ENCODE assay signal across 11 cellular contexts in the genomic region with DNA sequence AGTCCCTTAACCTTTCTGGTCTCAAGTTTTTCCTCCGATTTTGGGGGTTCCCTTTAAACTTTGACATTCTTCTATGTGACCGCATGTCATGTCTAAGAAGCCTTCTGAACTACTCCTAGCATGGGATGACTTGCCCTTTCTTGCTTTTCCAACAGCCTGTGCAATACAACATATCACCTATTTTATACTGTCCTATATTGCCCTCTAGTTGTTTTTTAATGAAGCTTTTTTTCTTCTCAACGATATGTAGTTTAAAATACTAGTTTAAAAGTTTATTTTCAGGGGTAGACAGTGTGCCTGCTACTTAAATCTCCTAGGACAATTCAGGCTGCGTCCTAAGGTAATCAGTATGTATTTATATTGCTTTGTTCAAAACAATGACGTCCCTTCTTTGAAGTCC. TPM values are rescaled to one million over a fixed set of nuclear protein-coding genes. Genes with fewer than 3 reads are reported as not detected.
DNase-seq lines count a peak whose midpoint lies in the region; ATAC-seq, FAIRE-seq and TF ChIP-seq lines count a peak whose summit lies in the region.
"Had no signal": no experiment of that assay in that cellular context is flagged by ENCODE, and none has a peak within 500 bp of the region (broad histone marks: within the 10 kb centered on the region; RNA-seq: fewer than 3 reads in every experiment).

No MANE protein-coding gene starts in this region.

- H3K4me3 ChIP-seq in DOHH2 (ENCODE audit: low read length) (peak overlapping the region; percentile 95; the same call in 1 of the 2 replicates), endothelial cell of umbilical vein (replicated peaks in 1 of 3; ENCODE audit: insufficient read depth in 1 of 3, low read depth in 1 of 3, low read length in 3 of 3) (no peak overlapping the region)

- POLR2A ChIA-PET in endothelial cell of umbilical vein (lab: Charles Lee), result no interaction called here

- H3K9me3 ChIP-seq in DOHH2 (ENCODE audit: control insufficient read depth, insufficient read depth, low read length), result no peaks in the 10 kb centered on the region
- no peaks in the 10 kb centered on the region for H3K9me3 ChIP-seq in endothelial cell of umbilical vein (replicated peaks; ENCODE audit: control insufficient read depth, insufficient read depth, low read length)
- H3K9me3 ChIP-seq: esophagus squamous epithelium, mucosa of descending colon had no signal

- H3K4me2 ChIP-seq in DOHH2 (ENCODE audit: low read length) (peak overlapping the region; percentile 53), endothelial cell of umbilical vein (ENCODE audit: insufficient read depth, low read length) (peak overlapping the region; percentile 93)

- peaks cover 33% of the 10 kb centered on the region for H3K79me2 ChIP-seq in DOHH2 (ENCODE audit: control insufficient read depth, low read length)
- peaks cover 14% of the 10 kb centered on the region for H3K79me2 ChIP-seq in endothelial cell of umbilical vein (ENCODE audit: control insufficient read depth, insufficient read depth, low read length)

- H3K4me1 Mint-ChIP-seq in CD14-positive monocyte, result peaks cover 15% of the 10 kb centered on the region

- dilution Hi-C loops in endothelial cell of umbilical vein (cut with MboI; ENCODE audit: extremely low pct_ligation_motif_present, low sequenced_read_pairs), result no loop called here

- peaks cover 0 to 7% (median 0%) of the 10 kb centered on the region in 7 donors for H3K9me3 Mint-ChIP-seq in CD14-positive monocyte

- BruUV-seq in endothelial cell of umbilical vein (replicated peaks; lab: Mats Ljungman, UMichigan), result no TSS peak

- CTCF ChIA-PET in endothelial cell of umbilical vein (lab: Charles Lee), result interaction anchor here (1.1 to 2.0 kb wide), 8 partner anchors 35 to 708 kb away, joined by 4 to 30 read pairs (median 6); a partner anchor contains a TSS

- H3F3A ChIP-seq in DOHH2 (ENCODE audit: control insufficient read depth, insufficient read depth), result peaks cover 5% of the 10 kb centered on the region; the same call in 1 of the 2 replicates

- TF ChIP-seq CTCF in DOHH2 (IDR thresholded peaks at IDR 0.05; ENCODE audit: low read depth, low read length, poor library complexity, severe bottlenecking) (peak; percentile 11), endothelial cell of umbilical vein (IDR thresholded peaks at IDR 0.05; ENCODE audit: extremely low read depth in 1 of 2, insufficient read depth in 1 of 2, low read depth in 1 of 2, low read length in 2 of 2) (no peak), CD14-positive monocyte (IDR thresholded peaks at IDR 0.05) (no peak)

- TF ChIP-seq POLR2A in endothelial cell of umbilical vein (IDR thresholded peaks at IDR 0.05; ENCODE audit: low read depth, low read length), result no peak

- intact Hi-C loops in endothelial cell of umbilical vein (cut with micrococcal nuclease) (loop anchor here (1.0 kb wide), 1 partner anchor 36 kb away; no protein-coding TSS in a partner anchor), CD14-positive monocyte (cut with micrococcal nuclease) (loop anchor here (2.0 to 10.0 kb wide), 3 partner anchors 155 to 1053 kb away; a partner anchor contains a TSS)

- in situ Hi-C loops in ACHN (cut with HindIII; ENCODE audit: low pct_ligation_motif_present, low pct_unique_long_range_greater_than_20kb, low sequenced_read_pairs), result no loop called here

- ATAC-seq in HG03442 (IDR thresholded peaks at IDR 0.05; ENCODE audit: unreplicated experiment), result no peak

- H3K4me1 ChIP-seq in DOHH2 (ENCODE audit: control insufficient read depth, low read length) (peaks cover 20% of the 10 kb centered on the region), endothelial cell of umbilical vein (ENCODE audit: control insufficient read depth, extremely low read depth, insufficient read depth, low read length) (peaks cover 16% of the 10 kb centered on the region)

- H3K9ac ChIP-seq in endothelial cell of umbilical vein (replicated peaks; ENCODE audit: extremely low read depth, insufficient read depth, low read length), result no peak overlapping the region

- no peak overlapping the region for H2AFZ ChIP-seq in endothelial cell of umbilical vein (ENCODE audit: low read depth, low read length)

- no peak overlapping the region for H3K27ac Mint-ChIP-seq in CD14-positive monocyte

- H3K9me2 ChIP-seq in DOHH2 (replicated peaks; ENCODE audit: control insufficient read depth, low read length), result no peaks in the 10 kb centered on the region

- H3K9me1 ChIP-seq in endothelial cell of umbilical vein (replicated peaks; ENCODE audit: control insufficient read depth, extremely low read depth, insufficient read depth, low read length), result no peaks in the 10 kb centered on the region

- no peak overlapping the region for H3K4me3 Mint-ChIP-seq in CD14-positive monocyte

- DNase-seq in ACHN, result peak; percentile 2
- DNase-seq in OCI-M1 (lab: John Stamatoyannopoulos, UW), result peak; percentile 55
- DNase-seq in endothelial cell of umbilical vein (ENCODE audit: low read depth, low spot score), result no peak
- no peak for DNase-seq in NCI-H128 (lab: John Stamatoyannopoulos, UW; ENCODE audit: unreplicated experiment)
- DNase-seq in CD14-positive monocyte (ENCODE audit: low spot score), result no peak
- DNase-seq in midbrain (lab: John Stamatoyannopoulos, UW), result no peak
- DNase-seq: esophagus squamous epithelium, mucosa of descending colon had no signal

- peaks cover 28% of the 10 kb centered on the region for H3K36me3 ChIP-seq in DOHH2 (ENCODE audit: control insufficient read depth, low read length)
- H3K36me3 ChIP-seq in endothelial cell of umbilical vein (ENCODE audit: control insufficient read depth in 2 of 2, extremely low read depth in 1 of 2, insufficient read depth in 2 of 2, low read length in 2 of 2), result no peaks in the 10 kb centered on the region

- H3K27me3 ChIP-seq in DOHH2 (ENCODE audit: control insufficient read depth, low read length) (no peaks in the 10 kb centered on the region), endothelial cell of umbilical vein (ENCODE audit: control insufficient read depth in 2 of 2, insufficient read depth in 2 of 2, low read length in 2 of 2) (no peaks in the 10 kb centered on the region)
- H3K27me3 ChIP-seq: esophagus squamous epithelium had no signal

- H3K27me3 Mint-ChIP-seq in CD14-positive monocyte (ENCODE audit: low read depth in 3 of 3), result peaks cover 0 to 4% (median 3%) of the 10 kb centered on the region in 3 donors

- no peak for FAIRE-seq in endothelial cell of umbilical vein (lab: Jason Lieb, UNC)

- H3K27ac ChIP-seq in DOHH2 (ENCODE audit: low read depth, low read length) (peak overlapping the region; percentile 84; the same call in 1 of the 2 replicates), endothelial cell of umbilical vein (ENCODE audit: insufficient read depth, low read depth, low read length) (no peak overlapping the region)

- H4K20me1 ChIP-seq in DOHH2 (ENCODE audit: control insufficient read depth, insufficient read depth, low read depth, low read length), result no peaks in the 10 kb centered on the region
- no peaks in the 10 kb centered on the region for H4K20me1 ChIP-seq in endothelial cell of umbilical vein (replicated peaks; ENCODE audit: control insufficient read depth, extremely low read depth, insufficient read depth, low read length)

- peaks cover 3 to 7% of the 10 kb centered on the region in 2 donors for H3K36me3 Mint-ChIP-seq in CD14-positive monocyte

TF ChIP-seq in endothelial cell of umbilical vein, 7 proteins besides CTCF, POLR2A, EP300 and RAD21:
- TF ChIP-seq MYC (IDR thresholded peaks at IDR 0.05; ENCODE audit: low read depth, low read length) (no peak), GATA2 (IDR thresholded peaks at IDR 0.05; ENCODE audit: insufficient read depth, insufficient read length, low read depth, low read length) (no peak), JUN (IDR thresholded peaks at IDR 0.05; ENCODE audit: borderline replicate concordance, insufficient read depth, insufficient read length, low read depth) (no peak), FOS (IDR thresholded peaks at IDR 0.05; ENCODE audit: borderline replicate concordance, insufficient read depth, low read length) (no peak), EZH2 (IDR thresholded peaks at IDR 0.05; ENCODE audit: borderline replicate concordance, low read depth, low read length, severe bottlenecking) (no peak), POLR2AphosphoS5 (IDR thresholded peaks at IDR 0.05; ENCODE audit: insufficient read depth, low read depth, low read length) (no peak)
- TF ChIP-seq, protein P1, sequence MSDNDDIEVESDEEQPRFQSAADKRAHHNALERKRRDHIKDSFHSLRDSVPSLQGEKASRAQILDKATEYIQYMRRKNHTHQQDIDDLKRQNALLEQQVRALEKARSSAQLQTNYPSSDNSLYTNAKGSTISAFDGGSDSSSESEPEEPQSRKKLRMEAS (IDR thresholded peaks at IDR 0.05; ENCODE audit: insufficient read depth, insufficient read length), result no peak

RNA-seq across cellular contexts. Expression of a gene that starts 1.0 kb away (rescaled TPM):
- total RNA-seq in endothelial cell of umbilical vein, result 38.1 and 40.4 TPM in 2 replicates
- polyA plus RNA-seq in endothelial cell of umbilical vein, result 38.4 and 39.5 TPM in 2 replicates
- polyA plus RNA-seq in endothelial cell of umbilical vein (2011; cell fraction: cytosol; rRNA removed), result 73.4 and 79.6 TPM in 2 replicates
- polyA plus RNA-seq in endothelial cell of umbilical vein (2011; cell fraction: nucleus; rRNA removed), result 33.1 and 34.8 TPM in 2 replicates
- polyA plus RNA-seq in endothelial cell of umbilical vein (2012), result 48.3 and 55.9 TPM in 2 replicates
- polyA minus RNA-seq in endothelial cell of umbilical vein, result 29.7 and 29.8 TPM in 2 replicates
- 30.3 TPM for polyA minus RNA-seq in endothelial cell of umbilical vein (2011; cell fraction: cytosol; rRNA and poly(A)+ RNA removed)
- 12.5 and 13.6 TPM in 2 replicates for polyA minus RNA-seq in endothelial cell of umbilical vein (2011; cell fraction: nucleus; rRNA and poly(A)+ RNA removed)
- 10 to 100 TPM; 55.7 to 56.8 TPM for polyA plus RNA-seq in CD14-positive monocyte

RNA-seq across cellular contexts. Expression of a gene that starts 45.0 kb away (rescaled TPM):
- total RNA-seq in endothelial cell of umbilical vein, result not detected in 2 replicates
- polyA plus RNA-seq in endothelial cell of umbilical vein, result not detected in 2 replicates
- polyA plus RNA-seq in endothelial cell of umbilical vein (2011; cell fraction: cytosol; rRNA removed), result not detected in 2 replicates
- not detected in 2 replicates for polyA plus RNA-seq in endothelial cell of umbilical vein (2011; cell fraction: nucleus; rRNA removed)
- polyA plus RNA-seq in endothelial cell of umbilical vein (2012), result not detected in 2 replicates
- polyA minus RNA-seq in endothelial cell of umbilical vein, result not detected in 2 replicates
- not detected for polyA minus RNA-seq in endothelial cell of umbilical vein (2011; cell fraction: cytosol; rRNA and poly(A)+ RNA removed)
- not detected in 2 replicates for polyA minus RNA-seq in endothelial cell of umbilical vein (2011; cell fraction: nucleus; rRNA and poly(A)+ RNA removed)
- not detected for polyA plus RNA-seq in CD14-positive monocyte
- total RNA-seq: esophagus squamous epithelium, mucosa of descending colon, Right ventricle myocardium inferior had no signal

Comparison
In these comparisons a context has a peak if more than half of its experiments do, and no peak if none do; other contexts are left out.
1. DNase-seq: peak in ACHN (single experiment) and OCI-M1 (single experiment); none in endothelial cell of umbilical vein (single experiment), NCI-H128 (single experiment), CD14-positive monocyte (single experiment) and midbrain (single experiment).